In genomic region chr20:25310268-25310920, GRCh38 we compare ENCODE assay signal across 8 cellular contexts.
DNase-seq lines count a peak whose midpoint lies in the region; ATAC-seq and TF ChIP-seq lines count a peak whose summit lies in the region.

No MANE protein-coding gene starts in this region.

- H3K4me3 ChIP-seq in PC-3 (ENCODE audit: low read length) (peak overlapping the region; percentile 55), retinal pigment epithelial cell (ENCODE audit: low read length) (peak overlapping the region; percentile 38)

- H3K4me1 ChIP-seq in PC-3 (ENCODE audit: insufficient read depth, low read length) = peaks cover 38% of the 10 kb centered on the region

- POLR2A ChIA-PET in PC-3 (lab: Charles Lee; ENCODE audit: unreplicated experiment) = interaction anchor here (0.5 to 0.9 kb wide), 3 partner anchors 12 to 71 kb away, joined by 3 to 8 read pairs (median 3); no protein-coding TSS in a partner anchor

- H3K79me2 ChIP-seq in PC-3 (ENCODE audit: low read length) = no peaks in the 10 kb centered on the region

- no peaks in the 10 kb centered on the region for H3F3A ChIP-seq in PC-3 (ENCODE audit: low read length, unreplicated experiment)

- BruUV-seq in PC-3 (replicated peaks; lab: Mats Ljungman, UMichigan) = TSS peak; percentile 86

- no peaks in the 10 kb centered on the region for H3K27me3 Mint-ChIP-seq in activated naive CD8-positive, alpha-beta T cell

- no peaks in the 10 kb centered on the region for H3K9me3 Mint-ChIP-seq in activated naive CD8-positive, alpha-beta T cell (ENCODE audit: low read depth)

- H4K20me1 ChIP-seq in PC-3 (ENCODE audit: low read length) = no peaks in the 10 kb centered on the region

- peaks cover 17% of the 10 kb centered on the region for H3K4me1 Mint-ChIP-seq in activated naive CD8-positive, alpha-beta T cell (ENCODE audit: low read depth)

- intact Hi-C loops in PC-3 (cut with micrococcal nuclease) = loop anchor here (1.0 to 5.0 kb wide), 3 partner anchors 42 to 89 kb away; no protein-coding TSS in a partner anchor
- intact Hi-C loops in left cardiac atrium (cut with DNase I) = no loop called here

- ATAC-seq in GM19452 (IDR thresholded peaks at IDR 0.05; ENCODE audit: unreplicated experiment) (peak; percentile 96), HG03520 (IDR thresholded peaks at IDR 0.05; ENCODE audit: unreplicated experiment) (peak; percentile 94), PC-3 (peak; percentile 83), left cardiac atrium (peak; percentile 83 to 90)

- DNase-seq in DMS 273 treated with DMSO at 0.1 percent for 48 hours (lab: John Stamatoyannopoulos, UW) = peak; percentile 39
- DNase-seq in PC-3 = peak; percentile 92
- no peak for DNase-seq in left cardiac atrium
- peak; percentile 92 for DNase-seq in retinal pigment epithelial cell (ENCODE audit: low read depth)
- DNase-seq in D341Med (ENCODE audit: low spot score) = no peak

- H3K27ac ChIP-seq in PC-3 (ENCODE audit: low read length) = peak overlapping the region; percentile 93

- peak overlapping the region; percentile 7; the same call in 1 of the 2 replicates for H2AFZ ChIP-seq in PC-3 (ENCODE audit: low read length)

- H3K9ac ChIP-seq in PC-3 (ENCODE audit: low read length) = peak overlapping the region; percentile 76

- peak; percentile 82 for TF ChIP-seq CTCF in PC-3 (conservative IDR thresholded peaks at IDR 0.05; ENCODE audit: low read depth, low read length)
- TF ChIP-seq CTCF in retinal pigment epithelial cell (conservative IDR thresholded peaks at IDR 0.05; ENCODE audit: low read depth, low read length) = peak; percentile 82

- H3K27me3 ChIP-seq in PC-3 (ENCODE audit: low read length) = no peaks in the 10 kb centered on the region

- H3K36me3 ChIP-seq in PC-3 (ENCODE audit: low read depth, low read length) = no peaks in the 10 kb centered on the region

- H3K4me2 ChIP-seq in PC-3 (ENCODE audit: low read length) = peak overlapping the region; percentile 80

- H3K4me3 Mint-ChIP-seq in activated naive CD8-positive, alpha-beta T cell = peak overlapping the region; percentile 65

- H3K9me2 ChIP-seq in PC-3 (replicated peaks; ENCODE audit: low read length) = no peaks in the 10 kb centered on the region

- H3K9me3 ChIP-seq in PC-3 (ENCODE audit: low read length) = no peaks in the 10 kb centered on the region

- H3K36me3 Mint-ChIP-seq in activated naive CD8-positive, alpha-beta T cell = no peaks in the 10 kb centered on the region

- H3K27ac Mint-ChIP-seq in activated naive CD8-positive, alpha-beta T cell = peak overlapping the region; percentile 31

- CTCF ChIA-PET in PC-3 (lab: Charles Lee) = interaction anchor here (0.6 to 1.4 kb wide), 6 partner anchors 10 to 1953 kb away, joined by 3 to 18 read pairs (median 4); no protein-coding TSS in a partner anchor

Comparison
In these comparisons a context has a peak if more than half of its experiments do, and no peak if none do; other contexts are left out.
1. DNase-seq: peak in DMS 273 treated with DMSO at 0.1 percent for 48 hours (single experiment), PC-3 (single experiment) and retinal pigment epithelial cell (single experiment); none in left cardiac atrium (single experiment) and D341Med (single experiment).
2. Peak in every context shown above with its lines, with median percentiles within 50 percentile points of each other: ATAC-seq.